Comparison of ENCODE assay signal across 12 cellular contexts in genomic region chr6:89022747-89023289, GRCh38. TPM values are rescaled to one million over a fixed set of nuclear protein-coding genes. Genes with fewer than 3 reads are reported as not detected.
A peak's percentile ranks its signal among the peaks of the same experiment; 100 is the strongest.
DNase-seq lines count a peak whose midpoint lies in the region; ATAC-seq, FAIRE-seq and TF ChIP-seq lines count a peak whose summit lies in the region.
"Had no signal": no experiment of that assay in that cellular context is flagged by ENCODE, and none has a peak within 500 bp of the region (broad histone marks: within the 10 kb centered on the region; RNA-seq: fewer than 3 reads in every experiment).

No MANE protein-coding gene starts in this region.

- no peaks in the 10 kb centered on the region for H3K36me3 Mint-ChIP-seq in activated CD8-positive, alpha-beta memory T cell treated with anti-CD3 and anti-CD28 coated beads, Interleukin-2, amount 10 ng/mL, durations not matched to agents 7 days and 5 days

- H3K9me3 Mint-ChIP-seq in activated CD8-positive, alpha-beta memory T cell treated with anti-CD3 and anti-CD28 coated beads, Interleukin-2, amount 10 ng/mL, durations not matched to agents 7 days and 5 days (ENCODE audit: low read depth) = no peaks in the 10 kb centered on the region
- H3K9me3 Mint-ChIP-seq: activated B cell treated with CpG ODN at 0.5 μM for 24 hours had no signal

- H3K27me3 ChIP-seq in liver (ENCODE audit: control insufficient read depth in 4 of 4, insufficient read depth in 4 of 4, low read length in 3 of 4) (no peaks in the 10 kb centered on the region), HepG2 (ENCODE audit: control insufficient read depth in 1 of 2, insufficient read depth in 2 of 2, low read length in 2 of 2) (no peaks in the 10 kb centered on the region), aorta (ENCODE audit: control insufficient read depth in 1 of 2, insufficient read depth in 2 of 2, low read length in 1 of 2) (no peaks in the 10 kb centered on the region)
- H3K27me3 ChIP-seq: Peyer's patch had no signal

- no TSS peak for BruUV-seq in HepG2 (replicated peaks; lab: Mats Ljungman, UMichigan)

- TF ChIP-seq RAD21 in liver (IDR thresholded peaks at IDR 0.05) (no peak), HepG2 (CRISPR knock-in tag; IDR thresholded peaks at IDR 0.05) (no peak)

- H2AFZ ChIP-seq in HepG2 (ENCODE audit: low read length) = no peak overlapping the region

- H3K9ac ChIP-seq in liver (ENCODE audit: low read depth in 1 of 2, low read length in 2 of 2) (no peak overlapping the region), HepG2 (ENCODE audit: insufficient read depth, low read depth, low read length) (no peak overlapping the region)

- no peak for DNase-seq in HepG2 (ENCODE audit: low spot score)
- DNase-seq in epithelial cell of proximal tubule (ENCODE audit: low read depth) = peak; percentile 33
- no peak for DNase-seq in mucosa of descending colon
- no peak for DNase-seq in aorta
- DNase-seq in effector CD8-positive, alpha-beta T cell (lab: John Stamatoyannopoulos, UW) = no peak
- no peak for DNase-seq in activated CD8-positive, alpha-beta memory T cell treated with anti-CD3 and anti-CD28 coated beads, Interleukin-2, amount 10 ng/mL, durations not matched to agents 7 days and 5 days
- DNase-seq: activated B cell treated with CpG ODN at 0.5 μM for 24 hours; activated effector memory CD4-positive, alpha-beta T cell treated with anti-CD3 and anti-CD28 coated beads, Interleukin-2, amount 50 U/mL, for 16 hours; Peyer's patch had no signal

- H3K4me1 Mint-ChIP-seq in activated CD8-positive, alpha-beta memory T cell treated with anti-CD3 and anti-CD28 coated beads, Interleukin-2, amount 10 ng/mL, durations not matched to agents 7 days and 5 days = no peaks in the 10 kb centered on the region
- H3K4me1 Mint-ChIP-seq: activated B cell treated with CpG ODN at 0.5 μM for 24 hours had no signal

- no peaks in the 10 kb centered on the region for H3K79me2 ChIP-seq in HepG2 (ENCODE audit: insufficient read depth, low read length)

- no peak for FAIRE-seq in HepG2 (lab: Jason Lieb, UNC)

- H4K20me1 ChIP-seq in HepG2 (ENCODE audit: insufficient read depth, low read length) = no peaks in the 10 kb centered on the region

- H3K4me1 ChIP-seq in liver (ENCODE audit: control insufficient read depth in 4 of 4, insufficient read depth in 4 of 4, low read length in 3 of 4) (peaks cover 3 to 13% (median 9%) of the 10 kb centered on the region in 4 donors), HepG2 (ENCODE audit: insufficient read depth, low read length) (no peaks in the 10 kb centered on the region), mucosa of descending colon (ENCODE audit: low read depth) (no peaks in the 10 kb centered on the region), aorta (ENCODE audit: control insufficient read depth in 1 of 2, insufficient read depth in 2 of 2, low read length in 2 of 2) (peaks cover 3 to 8% of the 10 kb centered on the region in 2 donors)

- no peak for TF ChIP-seq POLR2A in HepG2 (IDR thresholded peaks at IDR 0.05; ENCODE audit: insufficient read depth in 1 of 2, low read depth in 2 of 2, low read length in 2 of 2)

- H3K9me3 ChIP-seq in liver (ENCODE audit: control insufficient read depth in 4 of 4, low read length in 3 of 4) = no peaks in the 10 kb centered on the region
- no peaks in the 10 kb centered on the region for H3K9me3 ChIP-seq in HepG2 (ENCODE audit: low read length)
- H3K9me3 ChIP-seq in mucosa of descending colon = no peaks in the 10 kb centered on the region
- no peaks in the 10 kb centered on the region for H3K9me3 ChIP-seq in aorta (ENCODE audit: control insufficient read depth, low read length)
- H3K9me3 ChIP-seq: Peyer's patch had no signal

- H3K27me3 Mint-ChIP-seq in activated CD8-positive, alpha-beta memory T cell treated with anti-CD3 and anti-CD28 coated beads, Interleukin-2, amount 10 ng/mL, durations not matched to agents 7 days and 5 days = peaks cover 1% of the 10 kb centered on the region

- POLR2A ChIA-PET in HepG2 (lab: Yijun Ruan, JAX) = no interaction called here

- H3K36me3 ChIP-seq in liver (ENCODE audit: control insufficient read depth in 4 of 4, insufficient read depth in 3 of 4, low read depth in 1 of 4, low read length in 3 of 4) (no peaks in the 10 kb centered on the region), HepG2 (replicated peaks in 1 of 2; ENCODE audit: control insufficient read depth in 1 of 2, insufficient read depth in 2 of 2, low read length in 2 of 2) (no peaks in the 10 kb centered on the region), mucosa of descending colon (ENCODE audit: low read depth) (no peaks in the 10 kb centered on the region), aorta (ENCODE audit: control insufficient read depth in 1 of 2, insufficient read depth in 2 of 2, low read length in 1 of 2) (no peaks in the 10 kb centered on the region)
- H3K36me3 ChIP-seq: Peyer's patch had no signal

- TF ChIP-seq EP300 in HepG2 (IDR thresholded peaks at IDR 0.05; ENCODE audit: low read depth in 2 of 2, low read length in 2 of 2) = no peak
- TF ChIP-seq EP300 in HepG2 (CRISPR knock-in tag; IDR thresholded peaks at IDR 0.05; ENCODE audit: borderline replicate concordance) = no peak

- ATAC-seq in HepG2 = no peak
- peak; percentile 52 for ATAC-seq in mucosa of descending colon
- peak; percentile 64 for ATAC-seq in aorta (ENCODE audit: low FRiP score)
- ATAC-seq in HG02884 (IDR thresholded peaks at IDR 0.05; ENCODE audit: unreplicated experiment) = no peak
- no peak for ATAC-seq in activated CD8-positive, alpha-beta memory T cell treated with anti-CD3 and anti-CD28 coated beads, Interleukin-2, amount 10 ng/mL, durations not matched to agents 7 days and 5 days

- CTCF ChIA-PET in HepG2 (lab: Yijun Ruan, JAX; ENCODE audit: low intra/inter-chr PET ratio, low total read pairs) = no interaction called here
- CTCF ChIA-PET in activated CD8-positive, alpha-beta memory T cell treated with anti-CD3 and anti-CD28 coated beads, Interleukin-2, amount 10 ng/mL, durations not matched to agents 7 days and 5 days (lab: Charles Lee) = no interaction called here

- intact Hi-C loops in HepG2 (cut with micrococcal nuclease; ENCODE audit: unreplicated experiment) (no loop called here), mucosa of descending colon (cut with DNase I, micrococcal nuclease) (no loop called here), aorta (cut with DNase I) (loop anchor here in 1 of 2 donors (5.0 kb wide), 1 partner anchor 59 kb away; the partner anchor contains the start of gene PNRC1)

- in situ Hi-C loops in HepG2 (cut with HindIII; ENCODE audit: extremely low pct_ligation_motif_present, low pct_unique_long_range_greater_than_20kb) = no loop called here

- peak overlapping the region; percentile 16 to 62 for H3K27ac ChIP-seq in liver (ENCODE audit: low read depth in 1 of 2, low read length in 2 of 2)
- no peak overlapping the region for H3K27ac ChIP-seq in HepG2 (ENCODE audit: extremely low read length, insufficient read depth, low read length)
- peak overlapping the region in 1 of 2 donors; percentile 58 for H3K27ac ChIP-seq in aorta (ENCODE audit: low read depth in 1 of 2, low read length in 2 of 2)

- TF ChIP-seq CTCF in liver (IDR thresholded peaks at IDR 0.05; ENCODE audit: low read depth, low read length, missing input control) (no peak), HepG2 (CRISPR knock-in tag; IDR thresholded peaks at IDR 0.05) (no peak), epithelial cell of proximal tubule (conservative IDR thresholded peaks at IDR 0.05; ENCODE audit: low read depth, low read length) (no peak), mucosa of descending colon (IDR thresholded peaks at IDR 0.05) (no peak)

- no peak overlapping the region for H3K27ac Mint-ChIP-seq in activated CD8-positive, alpha-beta memory T cell treated with anti-CD3 and anti-CD28 coated beads, Interleukin-2, amount 10 ng/mL, durations not matched to agents 7 days and 5 days
- H3K27ac Mint-ChIP-seq: activated B cell treated with CpG ODN at 0.5 μM for 24 hours had no signal

- no peak overlapping the region for H3K4me3 Mint-ChIP-seq in activated CD8-positive, alpha-beta memory T cell treated with anti-CD3 and anti-CD28 coated beads, Interleukin-2, amount 10 ng/mL, durations not matched to agents 7 days and 5 days
- H3K4me3 Mint-ChIP-seq: activated B cell treated with CpG ODN at 0.5 μM for 24 hours had no signal

- H3K4me3 ChIP-seq in liver (ENCODE audit: low read depth in 1 of 3, low read length in 3 of 3) (no peak overlapping the region), HepG2 (replicated peaks in 1 of 3; ENCODE audit: insufficient read depth in 1 of 3, low read depth in 2 of 3, low read length in 3 of 3) (no peak overlapping the region), epithelial cell of proximal tubule (ENCODE audit: low read depth, low read length) (no peak overlapping the region), mucosa of descending colon (no peak overlapping the region), aorta (ENCODE audit: low read length in 2 of 2) (no peak overlapping the region)
- H3K4me3 ChIP-seq: Peyer's patch, smooth muscle cell had no signal

- no peak overlapping the region for H3K4me2 ChIP-seq in HepG2 (ENCODE audit: low read depth, low read length)
- H3K4me2 ChIP-seq: smooth muscle cell had no signal

RNA-seq across cellular contexts. Expression of gene PNRC1, which starts 57.7 kb away (rescaled TPM):
- 10 to 100 TPM; 40.9 to 71.4 TPM for total RNA-seq in liver
- polyA plus RNA-seq in liver = 10 to 100 TPM; 27.4 to 66.4 TPM
- 31.0 and 36.0 TPM in 2 replicates for total RNA-seq in HepG2 (2016; rRNA removed; fragmentation: Illumina TruSeq; extraction: Trizol)
- total RNA-seq in HepG2 (2016; cell fraction: cytosol; rRNA removed; fragmentation: Illumina TruSeq; extraction: Trizol; ENCODE audit: low read depth) = 57.2 and 58.4 TPM in 2 replicates
- 26.3 and 34.2 TPM in 2 replicates for total RNA-seq in HepG2 (2016; cell fraction: insoluble cytoplasmic fraction; rRNA removed; fragmentation: Illumina TruSeq; extraction: Trizol)
- 91.5 and 98.2 TPM in 2 replicates for total RNA-seq in HepG2 (2016; cell fraction: membrane; rRNA removed; fragmentation: Illumina TruSeq; extraction: Trizol)
- 38.0 and 44.9 TPM in 2 replicates for total RNA-seq in HepG2 (2016; cell fraction: nucleus; rRNA removed; fragmentation: Illumina TruSeq; extraction: Trizol)
- 16.8 and 17.6 TPM in 2 replicates for polyA plus RNA-seq in HepG2 (2011; rRNA removed)
- polyA plus RNA-seq in HepG2 (2011; cell fraction: cytosol; rRNA removed) = 6.9 and 11.3 TPM in 2 replicates
- polyA plus RNA-seq in HepG2 (2011; cell fraction: nucleus; rRNA removed) = 11.1 and 19.2 TPM in 2 replicates
- polyA plus RNA-seq in HepG2 (2012) = 109 TPM in 2 replicates
- 35.4 and 35.7 TPM in 2 replicates for polyA plus RNA-seq in HepG2 (2016; cell fraction: cytosol; fragmentation: Illumina TruSeq; extraction: Trizol; ENCODE audit: low read depth)
- polyA plus RNA-seq in HepG2 (2016; cell fraction: insoluble cytoplasmic fraction; fragmentation: Illumina TruSeq; extraction: Trizol; ENCODE audit: low read depth) = 27.3 and 28.4 TPM in 2 replicates
- polyA plus RNA-seq in HepG2 (2016; cell fraction: membrane; fragmentation: Illumina TruSeq; extraction: Trizol; ENCODE audit: low read depth) = 40.5 and 45.9 TPM in 2 replicates
- 58.0 and 62.1 TPM in 2 replicates for polyA plus RNA-seq in HepG2 (2016; cell fraction: nucleus; fragmentation: Illumina TruSeq; extraction: Trizol; ENCODE audit: insufficient read depth, low read depth)
- 17.7 and 21.3 TPM in 2 replicates for polyA minus RNA-seq in HepG2 (2011; rRNA and poly(A)+ RNA removed; ENCODE audit: low replicate concordance)
- polyA minus RNA-seq in HepG2 (2011; cell fraction: cytosol; rRNA and poly(A)+ RNA removed) = 38.4 and 54.1 TPM in 2 replicates
- 44.4 and 44.5 TPM in 2 replicates for polyA minus RNA-seq in HepG2 (2011; cell fraction: nucleus; rRNA and poly(A)+ RNA removed)
- total RNA-seq in epithelial cell of proximal tubule = 12.7 and 62.6 TPM in 2 replicates
- total RNA-seq in mucosa of descending colon = 100 to 1,000 TPM in 2 of 3 donors, 10 to 100 TPM in 1; 99.9 to 261 (median 102) TPM
- 100 to 1,000 TPM; 280 to 342 TPM for total RNA-seq in aorta
- 100 to 1,000 TPM in 1 of 2 donors, 10 to 100 TPM in 1; 74.9 to 111 TPM for polyA plus RNA-seq in aorta
- 10 to 100 TPM; 66.9 to 71.8 TPM for total RNA-seq in activated CD8-positive, alpha-beta memory T cell treated with anti-CD3 and anti-CD28 coated beads, Interleukin-2, amount 10 ng/mL, durations not matched to agents 7 days and 5 days

RNA-seq across cellular contexts. Expression of gene RNGTT, which starts 59.4 kb away (rescaled TPM):
- 10 to 100 TPM; 10.1 to 20.8 TPM for total RNA-seq in liver
- polyA plus RNA-seq in liver = 1 to 10 TPM; 4.1 to 4.2 TPM
- total RNA-seq in HepG2 (2016; rRNA removed; fragmentation: Illumina TruSeq; extraction: Trizol) = 22.6 and 27.8 TPM in 2 replicates
- 9.6 and 10.9 TPM in 2 replicates for total RNA-seq in HepG2 (2016; cell fraction: cytosol; rRNA removed; fragmentation: Illumina TruSeq; extraction: Trizol; ENCODE audit: low read depth)
- 22.5 and 29.5 TPM in 2 replicates for total RNA-seq in HepG2 (2016; cell fraction: insoluble cytoplasmic fraction; rRNA removed; fragmentation: Illumina TruSeq; extraction: Trizol)
- total RNA-seq in HepG2 (2016; cell fraction: membrane; rRNA removed; fragmentation: Illumina TruSeq; extraction: Trizol) = 7.0 and 7.3 TPM in 2 replicates
- total RNA-seq in HepG2 (2016; cell fraction: nucleus; rRNA removed; fragmentation: Illumina TruSeq; extraction: Trizol) = 33.0 and 33.7 TPM in 2 replicates
- polyA plus RNA-seq in HepG2 (2011; rRNA removed) = 5.6 and 6.0 TPM in 2 replicates
- 2.5 and 3.9 TPM in 2 replicates for polyA plus RNA-seq in HepG2 (2011; cell fraction: cytosol; rRNA removed)
- 7.0 and 7.7 TPM in 2 replicates for polyA plus RNA-seq in HepG2 (2011; cell fraction: nucleus; rRNA removed)
- polyA plus RNA-seq in HepG2 (2012) = 9.8 and 10.1 TPM in 2 replicates
- 0.67 and 0.70 TPM in 2 replicates for polyA plus RNA-seq in HepG2 (2016; cell fraction: cytosol; fragmentation: Illumina TruSeq; extraction: Trizol; ENCODE audit: low read depth)
- polyA plus RNA-seq in HepG2 (2016; cell fraction: insoluble cytoplasmic fraction; fragmentation: Illumina TruSeq; extraction: Trizol; ENCODE audit: low read depth) = 19.1 and 21.4 TPM in 2 replicates
- polyA plus RNA-seq in HepG2 (2016; cell fraction: membrane; fragmentation: Illumina TruSeq; extraction: Trizol; ENCODE audit: low read depth) = 2.3 and 2.4 TPM in 2 replicates
- polyA plus RNA-seq in HepG2 (2016; cell fraction: nucleus; fragmentation: Illumina TruSeq; extraction: Trizol; ENCODE audit: insufficient read depth, low read depth) = 11.7 and 13.7 TPM in 2 replicates
- polyA minus RNA-seq in HepG2 (2011; rRNA and poly(A)+ RNA removed; ENCODE audit: low replicate concordance) = 5.2 and 6.4 TPM in 2 replicates
- 7.4 and 8.7 TPM in 2 replicates for polyA minus RNA-seq in HepG2 (2011; cell fraction: cytosol; rRNA and poly(A)+ RNA removed)
- 34.9 and 46.0 TPM in 2 replicates for polyA minus RNA-seq in HepG2 (2011; cell fraction: nucleus; rRNA and poly(A)+ RNA removed)
- 15.8 and 17.6 TPM in 2 replicates for total RNA-seq in epithelial cell of proximal tubule
- total RNA-seq in mucosa of descending colon = 10 to 100 TPM in 1 of 3 donors, 1 to 10 TPM in 2; 8.4 to 11.6 (median 9.4) TPM
- 10 to 100 TPM; 12.8 to 15.5 TPM for total RNA-seq in aorta
- polyA plus RNA-seq in aorta = 1 to 10 TPM; 4.1 to 7.0 TPM
- 10 to 100 TPM; 19.9 to 25.1 TPM for total RNA-seq in activated CD8-positive, alpha-beta memory T cell treated with anti-CD3 and anti-CD28 coated beads, Interleukin-2, amount 10 ng/mL, durations not matched to agents 7 days and 5 days

Comparison
In these comparisons a context has a peak if more than half of its experiments do, and no peak if none do; other contexts are left out.
1. ATAC-seq: peak in mucosa of descending colon (single experiment) and aorta (single experiment); none in HepG2 (single experiment), HG02884 (single experiment) and activated CD8-positive, alpha-beta memory T cell treated with anti-CD3 and anti-CD28 coated beads, Interleukin-2, amount 10 ng/mL, durations not matched to agents 7 days and 5 days (single experiment).